Comparison of ENCODE assay signal across 23 cellular contexts in genomic region chr5:33756481-33756880, GRCh38.
DNase-seq lines count a peak whose midpoint lies in the region; ATAC-seq, FAIRE-seq and TF ChIP-seq lines count a peak whose summit lies in the region.
"Had no signal": no experiment of that assay in that cellular context is flagged by ENCODE, and none has a peak within 500 bp of the region (broad histone marks: within the 10 kb centered on the region; RNA-seq: fewer than 3 reads in every experiment).

No MANE protein-coding gene starts in this region.

- no peak for TF ChIP-seq RAD21 in HepG2 (CRISPR knock-in tag; IDR thresholded peaks at IDR 0.05)

- BruUV-seq in HepG2 (replicated peaks; lab: Mats Ljungman, UMichigan) = no TSS peak

- no peaks in the 10 kb centered on the region for H4K20me1 ChIP-seq in HepG2 (ENCODE audit: insufficient read depth, low read length)
- peaks cover 44% of the 10 kb centered on the region for H4K20me1 ChIP-seq in astrocyte (ENCODE audit: insufficient read depth, low read length)
- H4K20me1 ChIP-seq: BLaER1 treated with 17β-estradiol and CSF1 and Interleukin-3, amounts not matched to agents 10 nM and 100 nM had no signal

- H3K27ac ChIP-seq in HepG2 (ENCODE audit: extremely low read length, insufficient read depth, low read length) (no peak overlapping the region), right lobe of liver (no peak overlapping the region), astrocyte (ENCODE audit: low read depth, low read length) (no peak overlapping the region)
- H3K27ac ChIP-seq: 22Rv1; A549; BLaER1 treated with 17β-estradiol and CSF1 and Interleukin-3, amounts not matched to agents 10 nM and 100 nM; C4-2B had no signal

- in situ Hi-C loops in HepG2 (cut with HindIII; ENCODE audit: extremely low pct_ligation_motif_present, low pct_unique_long_range_greater_than_20kb) = no loop called here

- H3K9me3 Mint-ChIP-seq in astrocyte (ENCODE audit: unreplicated experiment) = no peaks in the 10 kb centered on the region
- no peaks in the 10 kb centered on the region for H3K9me3 Mint-ChIP-seq in nephron progenitor cell
- H3K9me3 Mint-ChIP-seq: CD4-positive, alpha-beta T cell; CD8-positive, alpha-beta T cell had no signal

- H2AFZ ChIP-seq in HepG2 (ENCODE audit: low read length) (no peak overlapping the region), astrocyte (ENCODE audit: low read depth, low read length) (no peak overlapping the region)

- no peak for FAIRE-seq in HepG2 (lab: Jason Lieb, UNC)
- no peak for FAIRE-seq in astrocyte (lab: Jason Lieb, UNC)
- FAIRE-seq: A549, D721Med, G401.6, GM12891, GM19239 had no signal

- H3K36me3 Mint-ChIP-seq in astrocyte (ENCODE audit: low read depth, unreplicated experiment) (peaks cover 3% of the 10 kb centered on the region), nephron progenitor cell (ENCODE audit: low read depth) (no peaks in the 10 kb centered on the region)
- H3K36me3 Mint-ChIP-seq: CD8-positive, alpha-beta T cell had no signal

- H3K4me3 ChIP-seq in HepG2 (replicated peaks in 1 of 3; ENCODE audit: insufficient read depth in 1 of 3, low read depth in 2 of 3, low read length in 3 of 3) (no peak overlapping the region), right lobe of liver (no peak overlapping the region), astrocyte (ENCODE audit: insufficient read depth, low read depth, low read length) (no peak overlapping the region)
- H3K4me3 ChIP-seq: A549; BLaER1 treated with 17β-estradiol and CSF1 and Interleukin-3, amounts not matched to agents 10 nM and 100 nM had no signal

- H3K27me3 ChIP-seq in HepG2 (ENCODE audit: control insufficient read depth in 1 of 2, insufficient read depth in 2 of 2, low read length in 2 of 2) (no peaks in the 10 kb centered on the region), right lobe of liver (no peaks in the 10 kb centered on the region), astrocyte (ENCODE audit: insufficient read depth, low read length) (no peaks in the 10 kb centered on the region)
- H3K27me3 ChIP-seq: BLaER1 treated with 17β-estradiol and CSF1 and Interleukin-3, amounts not matched to agents 10 nM and 100 nM had no signal

- no peak for TF ChIP-seq CTCF in HepG2 (CRISPR knock-in tag; IDR thresholded peaks at IDR 0.05)
- TF ChIP-seq CTCF in right lobe of liver (IDR thresholded peaks at IDR 0.05) = no peak
- no peak for TF ChIP-seq CTCF in astrocyte (IDR thresholded peaks at IDR 0.05; ENCODE audit: insufficient read depth, low read depth, low read length)
- TF ChIP-seq CTCF in nephron progenitor cell (IDR thresholded peaks at IDR 0.05) = no peak

- H3K4me2 ChIP-seq in HepG2 (ENCODE audit: low read depth, low read length) (no peak overlapping the region), astrocyte (ENCODE audit: low read length) (no peak overlapping the region)
- H3K4me2 ChIP-seq: A549; BLaER1 treated with 17β-estradiol and CSF1 and Interleukin-3, amounts not matched to agents 10 nM and 100 nM had no signal

- H3K27me3 Mint-ChIP-seq in astrocyte (ENCODE audit: low read depth, unreplicated experiment) (no peaks in the 10 kb centered on the region), nephron progenitor cell (ENCODE audit: low read depth, poor library complexity) (peaks cover 19% of the 10 kb centered on the region)
- H3K27me3 Mint-ChIP-seq: B cell had no signal

- H3K4me1 ChIP-seq in HepG2 (ENCODE audit: insufficient read depth, low read length) = no peaks in the 10 kb centered on the region
- H3K4me1 ChIP-seq in right lobe of liver = no peaks in the 10 kb centered on the region
- peaks cover 7% of the 10 kb centered on the region for H3K4me1 ChIP-seq in astrocyte (ENCODE audit: insufficient read depth, low read length)
- H3K4me1 ChIP-seq: A549, Caco-2 had no signal

- H3K79me2 ChIP-seq in HepG2 (ENCODE audit: insufficient read depth, low read length) (no peaks in the 10 kb centered on the region), astrocyte (ENCODE audit: insufficient read depth, low read length) (peaks cover 80% of the 10 kb centered on the region)

- H3K9ac ChIP-seq in HepG2 (ENCODE audit: insufficient read depth, low read depth, low read length) = no peak overlapping the region
- no peak overlapping the region for H3K9ac ChIP-seq in astrocyte (ENCODE audit: low read length)
- H3K9ac ChIP-seq: BLaER1 treated with 17β-estradiol and CSF1 and Interleukin-3, amounts not matched to agents 10 nM and 100 nM had no signal

- CTCF ChIA-PET in HepG2 (lab: Yijun Ruan, JAX; ENCODE audit: low intra/inter-chr PET ratio, low total read pairs) = no interaction called here

- ATAC-seq in HepG2 (no peak), right lobe of liver (no peak)
- ATAC-seq: A549; CD8-positive, alpha-beta T cell had no signal

- H3K9me3 ChIP-seq in HepG2 (ENCODE audit: low read length) = no peaks in the 10 kb centered on the region
- no peaks in the 10 kb centered on the region for H3K9me3 ChIP-seq in right lobe of liver
- H3K9me3 ChIP-seq in astrocyte (ENCODE audit: insufficient read depth, low read depth, low read length) = no peaks in the 10 kb centered on the region
- H3K9me3 ChIP-seq: A549; BLaER1 treated with 17β-estradiol and CSF1 and Interleukin-3, amounts not matched to agents 10 nM and 100 nM; Caco-2 had no signal

- intact Hi-C loops in HepG2 (cut with micrococcal nuclease; ENCODE audit: unreplicated experiment) = no loop called here
- intact Hi-C loops in right lobe of liver (cut with DNase I) = no loop called here

- H3K4me1 Mint-ChIP-seq in astrocyte (ENCODE audit: low read depth, unreplicated experiment) (peaks cover 70% of the 10 kb centered on the region), nephron progenitor cell (peaks cover 31% of the 10 kb centered on the region)
- H3K4me1 Mint-ChIP-seq: B cell had no signal

- TF ChIP-seq EP300 in HepG2 (IDR thresholded peaks at IDR 0.05; ENCODE audit: low read depth in 2 of 2, low read length in 2 of 2) (no peak), HepG2 (CRISPR knock-in tag; IDR thresholded peaks at IDR 0.05; ENCODE audit: borderline replicate concordance) (no peak)

- no peak overlapping the region for H3K4me3 Mint-ChIP-seq in astrocyte (ENCODE audit: unreplicated experiment)
- H3K4me3 Mint-ChIP-seq in nephron progenitor cell = no peak overlapping the region
- H3K4me3 Mint-ChIP-seq: B cell; CD4-positive, alpha-beta T cell; CD8-positive, alpha-beta T cell had no signal

- no peak for TF ChIP-seq POLR2A in HepG2 (IDR thresholded peaks at IDR 0.05; ENCODE audit: insufficient read depth in 1 of 2, low read depth in 2 of 2, low read length in 2 of 2)
- TF ChIP-seq POLR2A in right lobe of liver (IDR thresholded peaks at IDR 0.05) = no peak

- H3K27ac Mint-ChIP-seq in astrocyte (ENCODE audit: unreplicated experiment) (peak overlapping the region; percentile 41), nephron progenitor cell (no peak overlapping the region)
- H3K27ac Mint-ChIP-seq: B cell; CD4-positive, alpha-beta T cell; CD8-positive, alpha-beta T cell had no signal

- DNase-seq in HepG2 (ENCODE audit: low spot score) (no peak), right lobe of liver (no peak), M059J (ENCODE audit: low read depth) (peak; percentile 34), astrocyte (ENCODE audit: low read depth) (no peak), superior temporal gyrus (ENCODE audit: extremely low spot score) (no peak), NCI-H2081 treated with DMSO at 0.1 percent for 48 hours (lab: John Stamatoyannopoulos, UW) (no peak), nephron progenitor cell (no peak)
- DNase-seq: AML-193; Caco-2; Calu3; CD4-positive, alpha-beta T cell; CD8-positive, alpha-beta T cell; DMS79 treated with DMSO at 0.1 percent for 48 hours; GF-D8 had no signal

- POLR2A ChIA-PET in HepG2 (lab: Yijun Ruan, JAX) = no interaction called here

- H3K36me3 ChIP-seq in HepG2 (replicated peaks in 1 of 2; ENCODE audit: control insufficient read depth in 1 of 2, insufficient read depth in 2 of 2, low read length in 2 of 2) = no peaks in the 10 kb centered on the region
- H3K36me3 ChIP-seq in right lobe of liver = no peaks in the 10 kb centered on the region
- no peaks in the 10 kb centered on the region for H3K36me3 ChIP-seq in astrocyte (ENCODE audit: insufficient read depth, low read length)
- H3K36me3 ChIP-seq: BLaER1 treated with 17β-estradiol and CSF1 and Interleukin-3, amounts not matched to agents 10 nM and 100 nM had no signal

- WGBS in HepG2 (ENCODE audit: low lambda C conversion rate) = 5% methylated on average over 1 of the region's 1 CpG
- 55% methylated on average over 1 of the region's 1 CpG for WGBS in right lobe of liver (ENCODE audit: insufficient coverage, low coverage, low lambda C conversion rate, missing lambda C conversion rate)

TF ChIP-seq in HepG2, 621 proteins besides CTCF, POLR2A, EP300 and RAD21:
- TF ChIP-seq SNAPC5 (CRISPR knock-in tag; IDR thresholded peaks at IDR 0.05; ENCODE audit: borderline replicate concordance) (no peak), CREB1 (IDR thresholded peaks at IDR 0.05) (peak; percentile 55), CREB1 (CRISPR knock-in tag; IDR thresholded peaks at IDR 0.05) (no peak), ATF7 (IDR thresholded peaks at IDR 0.05) (peak; percentile 59), ATF7 (CRISPR knock-in tag; IDR thresholded peaks at IDR 0.05) (no peak)
